ENCODE assay signal across 7 cellular contexts in genomic region chr12:47942327-47943230, GRCh38. TPM values are rescaled to one million over a fixed set of nuclear protein-coding genes. Genes with fewer than 3 reads are reported as not detected.
DNase-seq lines count a peak whose midpoint lies in the region; ATAC-seq and TF ChIP-seq lines count a peak whose summit lies in the region.

No MANE protein-coding gene starts in this region.

- no peak overlapping the region for H4K8ac ChIP-seq in H9 (replicated peaks; ENCODE audit: insufficient read length, low read depth, low read length)

- peaks cover 31% of the 10 kb centered on the region for H3K27me3 Mint-ChIP-seq in H9 (ENCODE audit: low read depth)
- H3K27me3 Mint-ChIP-seq in activated CD4-positive, alpha-beta T cell treated with anti-CD3 and anti-CD28 coated beads for 36 hours, result peaks cover 16% of the 10 kb centered on the region

- H3K9me3 ChIP-seq in H9 (ENCODE audit: control insufficient read depth, low read depth, low read length) (no peaks in the 10 kb centered on the region), iPS-15b (ENCODE audit: control insufficient read depth, insufficient read depth, low read length) (no peaks in the 10 kb centered on the region), tibial artery (no peaks in the 10 kb centered on the region)

- H3K27ac ChIP-seq in H9 (ENCODE audit: insufficient read length, low read depth, low read length), result no peak overlapping the region
- H3K27ac ChIP-seq in tibial artery, result no peak overlapping the region

- H4K20me1 ChIP-seq in H9 (ENCODE audit: control insufficient read depth, insufficient read depth, insufficient read length), result peaks cover 2% of the 10 kb centered on the region

- H3K4ac ChIP-seq in H9 (ENCODE audit: low read depth, low read length), result no peak overlapping the region

- H3K9ac ChIP-seq in H9 (ENCODE audit: extremely low read depth, insufficient read length, low read length), result no peak overlapping the region
- peak overlapping the region; percentile 37 for H3K9ac ChIP-seq in iPS-15b (ENCODE audit: low read depth, low read length)

- H4K91ac ChIP-seq in H9 (ENCODE audit: insufficient read length, low read depth, low read length), result no peak overlapping the region

- WGBS in H9 (ENCODE audit: extremely low coverage, insufficient read length, low lambda C conversion rate), result 100% methylated on average over 4 of the region's 52 CpGs

- H3K36me3 Mint-ChIP-seq in H9 (ENCODE audit: insufficient read depth in 1 of 3, low read depth in 3 of 3), result no peaks in the 10 kb centered on the region
- H3K36me3 Mint-ChIP-seq in activated CD4-positive, alpha-beta T cell treated with anti-CD3 and anti-CD28 coated beads for 36 hours (ENCODE audit: low read depth), result no peaks in the 10 kb centered on the region

- H3K27me3 ChIP-seq in H9 (ENCODE audit: insufficient read depth, low read length) (no peaks in the 10 kb centered on the region), iPS-15b (ENCODE audit: control insufficient read depth, insufficient read depth, low read length) (peaks cover 40% of the 10 kb centered on the region), tibial artery (peaks cover 0 to 41% of the 10 kb centered on the region in 2 donors)

- H2BK15ac ChIP-seq in H9 (ENCODE audit: low read depth, low read length), result no peak overlapping the region

- H2BK120ac ChIP-seq in H9 (ENCODE audit: low read depth, low read length, poor library complexity, severe bottlenecking), result no peak overlapping the region

- no peak overlapping the region for H3K4me3 Mint-ChIP-seq in H9
- no peak overlapping the region for H3K4me3 Mint-ChIP-seq in activated CD4-positive, alpha-beta T cell treated with anti-CD3 and anti-CD28 coated beads for 36 hours

- H3K4me3 ChIP-seq in iPS-15b (ENCODE audit: low read depth, low read length) (peak overlapping the region; percentile 36), tibial artery (no peak overlapping the region)

- no peak overlapping the region for H3K4me2 ChIP-seq in H9 (ENCODE audit: insufficient read depth, insufficient read length, low read length)

- no peak overlapping the region for H2BK5ac ChIP-seq in H9 (ENCODE audit: insufficient read length, low read length)

- H2AFZ ChIP-seq in H9 (ENCODE audit: low read length), result no peak overlapping the region

- DNase-seq in H9 (peak; percentile 87), tibial artery (no peak), hepatic stellate cell (ENCODE audit: low spot score) (no peak)
- DNase-seq in activated CD4-positive, alpha-beta T cell treated with anti-CD3 and anti-CD28 coated beads for 36 hours, result peak; percentile 60
- peak; percentile 76 for DNase-seq in stimulated activated CD8-positive, alpha-beta memory T cell treated with anti-CD3 and anti-CD28 coated beads, Interleukin-4, amount 100 ng/mL, for 48 hours

- POLR2A ChIA-PET in activated CD4-positive, alpha-beta T cell treated with anti-CD3 and anti-CD28 coated beads for 36 hours (lab: Charles Lee), result no interaction called here

- ATAC-seq in activated CD4-positive, alpha-beta T cell treated with anti-CD3 and anti-CD28 coated beads for 36 hours, result peak; percentile 57
- ATAC-seq in HG02642 (IDR thresholded peaks at IDR 0.05; ENCODE audit: poor library complexity, unreplicated experiment), result no peak

- no peaks in the 10 kb centered on the region for H3K79me2 ChIP-seq in H9 (ENCODE audit: insufficient read depth, low read length)

- no peak overlapping the region for H2AK5ac ChIP-seq in H9 (ENCODE audit: insufficient read length, low read length)

- H3K79me1 ChIP-seq in H9 (ENCODE audit: insufficient read depth, low read depth, low read length, poor library complexity, severe bottlenecking), result no peaks in the 10 kb centered on the region

- no peak overlapping the region for H3T11ph ChIP-seq in H9 (ENCODE audit: low read length)

- intact Hi-C loops in activated CD4-positive, alpha-beta T cell treated with anti-CD3 and anti-CD28 coated beads for 36 hours (cut with DNase I, micrococcal nuclease), result no loop called here
- intact Hi-C loops in tibial artery (cut with DNase I; ENCODE audit: low total_unique reads), result no loop called here

- H2BK20ac ChIP-seq in H9 (ENCODE audit: low read depth, low read length, poor library complexity, severe bottlenecking), result no peak overlapping the region

- peaks cover 13 to 32% of the 10 kb centered on the region in 2 experiments for H3K4me1 Mint-ChIP-seq in H9
- H3K4me1 Mint-ChIP-seq in activated CD4-positive, alpha-beta T cell treated with anti-CD3 and anti-CD28 coated beads for 36 hours, result peaks cover 4% of the 10 kb centered on the region

- no peaks in the 10 kb centered on the region; a peak in 1 of 5 replicates for H3K9me3 Mint-ChIP-seq in H9
- H3K9me3 Mint-ChIP-seq in activated CD4-positive, alpha-beta T cell treated with anti-CD3 and anti-CD28 coated beads for 36 hours (ENCODE audit: low read depth), result no peaks in the 10 kb centered on the region

- no peak overlapping the region for H3K56ac ChIP-seq in H9 (ENCODE audit: insufficient read length, low read depth, low read length)

- H3K4me1 ChIP-seq in H9 (ENCODE audit: insufficient read depth, low read length), result no peaks in the 10 kb centered on the region
- H3K4me1 ChIP-seq in iPS-15b (ENCODE audit: control insufficient read depth, insufficient read depth, low read length), result no peaks in the 10 kb centered on the region
- peaks cover 0 to 6% (median 3%) of the 10 kb centered on the region in 4 donors for H3K4me1 ChIP-seq in tibial artery

- peaks cover 2% of the 10 kb centered on the region for H3K23me2 ChIP-seq in H9 (ENCODE audit: insufficient read length, low read depth, low read length, poor library complexity, severe bottlenecking)

- no peak overlapping the region for H3K18ac ChIP-seq in H9 (ENCODE audit: insufficient read length, low read depth, low read length)

- TF ChIP-seq CTCF in H9 (conservative IDR thresholded peaks at IDR 0.05) (peak; percentile 46), tibial artery (IDR thresholded peaks at IDR 0.05) (peak in 1 of 2 experiments; percentile 10)

- H4K5ac ChIP-seq in H9 (ENCODE audit: insufficient read length, low read depth, low read length), result no peak overlapping the region

- CTCF ChIA-PET in activated CD4-positive, alpha-beta T cell treated with anti-CD3 and anti-CD28 coated beads for 36 hours (lab: Charles Lee), result interaction anchor here (0.5 kb wide), 1 partner anchor 18 kb away, joined by 3 read pairs; no protein-coding TSS in a partner anchor

- H3K36me3 ChIP-seq in iPS-15b (ENCODE audit: control insufficient read depth, insufficient read depth, low read length) (no peaks in the 10 kb centered on the region), tibial artery (no peaks in the 10 kb centered on the region)

- H2BK12ac ChIP-seq in H9 (ENCODE audit: insufficient read length, low read depth, low read length), result no peak overlapping the region

- no peak overlapping the region; the same call in 1 of the 2 replicates for H3K14ac ChIP-seq in H9 (ENCODE audit: insufficient read depth, low read length)

- no peak overlapping the region; a peak in 1 of 7 replicates for H3K27ac Mint-ChIP-seq in H9
- no peak overlapping the region for H3K27ac Mint-ChIP-seq in activated CD4-positive, alpha-beta T cell treated with anti-CD3 and anti-CD28 coated beads for 36 hours

- no peak overlapping the region for H3K23ac ChIP-seq in H9 (ENCODE audit: insufficient read length, low read depth, low read length)

RNA-seq across cellular contexts. Expression of gene TMEM106C, which starts 20.8 kb away (rescaled TPM):
- 40.4 and 43.7 TPM in 2 replicates for total RNA-seq in H9 (2021)
- 100 to 1,000 TPM; 159 to 248 TPM for total RNA-seq in activated CD4-positive, alpha-beta T cell treated with anti-CD3 and anti-CD28 coated beads for 36 hours

RNA-seq across cellular contexts. Expression of gene VDR, which starts 37.8 kb away (rescaled TPM):
- total RNA-seq in H9 (2021), result 0.61 and 0.70 TPM in 2 replicates
- 100 to 1,000 TPM; 108 to 124 TPM for total RNA-seq in activated CD4-positive, alpha-beta T cell treated with anti-CD3 and anti-CD28 coated beads for 36 hours

Comparison
In these comparisons a context has a peak if more than half of its experiments do, and no peak if none do; other contexts are left out.
1. DNase-seq: peak in H9 (single experiment), activated CD4-positive, alpha-beta T cell treated with anti-CD3 and anti-CD28 coated beads for 36 hours (single experiment) and stimulated activated CD8-positive, alpha-beta memory T cell treated with anti-CD3 and anti-CD28 coated beads, Interleukin-4, amount 100 ng/mL, for 48 hours (single experiment); none in tibial artery (0 of 2) and hepatic stellate cell (single experiment).
2. RNA of gene VDR, which starts 37.8 kb away (total RNA-seq): 108 to 124 TPM in activated CD4-positive, alpha-beta T cell treated with anti-CD3 and anti-CD28 coated beads for 36 hours; 0.61 to 0.70 TPM in H9; every median in the first group is over 10 times any median in the second.